ENCODE assay signal across 13 cellular contexts in genomic region chr17:20997711-20998570, GRCh38. TPM values are rescaled to one million over a fixed set of nuclear protein-coding genes. Genes with fewer than 3 reads are reported as not detected.
DNase-seq lines count a peak whose midpoint lies in the region; ATAC-seq and TF ChIP-seq lines count a peak whose summit lies in the region.
"Had no signal": no experiment of that assay in that cellular context is flagged by ENCODE, and none has a peak within 500 bp of the region (broad histone marks: within the 10 kb centered on the region; RNA-seq: fewer than 3 reads in every experiment).

No MANE protein-coding gene starts in this region.

- no peak overlapping the region for H3K4me3 ChIP-seq in PC-3 (ENCODE audit: low read length)
- H3K4me3 ChIP-seq in smooth muscle cell = no peak overlapping the region
- H3K4me3 ChIP-seq: thoracic aorta had no signal

- peaks cover 12% of the 10 kb centered on the region for H3K36me3 Mint-ChIP-seq in activated CD4-positive, alpha-beta T cell treated with anti-CD3 and anti-CD28 coated beads for 36 hours (ENCODE audit: low read depth)

- H3K4me3 Mint-ChIP-seq in activated CD4-positive, alpha-beta T cell treated with anti-CD3 and anti-CD28 coated beads for 36 hours = no peak overlapping the region
- H3K4me3 Mint-ChIP-seq: dendritic cell treated with granulocyte-macrophage colony-stimulating factor and Interleukin-4, amounts not matched to agents 40 ng/mL and 50 ng/mL, for 4 days; T-helper 1 cell treated with Interleukin-12 subunit alpha and Interleukin-12 subunit beta and Interleukin-4 antibody, amounts not matched to agents 30 μg/mL and 1 μg/mL, for 36 hours had no signal

- TF ChIP-seq CTCF in PC-3 (conservative IDR thresholded peaks at IDR 0.05; ENCODE audit: low read depth, low read length) = no peak
- TF ChIP-seq CTCF in foreskin keratinocyte (conservative IDR thresholded peaks at IDR 0.05) = peak; percentile 20
- no peak for TF ChIP-seq CTCF in smooth muscle cell (IDR thresholded peaks at IDR 0.05; ENCODE audit: borderline replicate concordance, insufficient read depth, poor library complexity, severe bottlenecking)
- TF ChIP-seq CTCF in omental fat pad (IDR thresholded peaks at IDR 0.05) = no peak

- H3K9me3 ChIP-seq in PC-3 (ENCODE audit: low read length) (no peaks in the 10 kb centered on the region), smooth muscle cell (replicated peaks; ENCODE audit: low read depth) (no peaks in the 10 kb centered on the region)
- H3K9me3 ChIP-seq: thoracic aorta had no signal

- intact Hi-C loops in activated CD4-positive, alpha-beta T cell treated with anti-CD3 and anti-CD28 coated beads for 36 hours (cut with DNase I, micrococcal nuclease) = loop anchor here in 1 of 2 experiments (10.0 kb wide), 1 partner anchor 93 kb away; no protein-coding TSS in a partner anchor
- intact Hi-C loops in PC-3 (cut with micrococcal nuclease) = no loop called here

- H3K36me3 ChIP-seq in PC-3 (ENCODE audit: low read depth, low read length) = peaks cover 34% of the 10 kb centered on the region
- no peaks in the 10 kb centered on the region for H3K36me3 ChIP-seq in smooth muscle cell (ENCODE audit: low read depth)

- no peak overlapping the region for H3K9ac ChIP-seq in PC-3 (ENCODE audit: low read length)
- no peak overlapping the region for H3K9ac ChIP-seq in smooth muscle cell (ENCODE audit: low read depth)

- POLR2A ChIA-PET in activated CD4-positive, alpha-beta T cell treated with anti-CD3 and anti-CD28 coated beads for 36 hours (lab: Charles Lee) = no interaction called here
- POLR2A ChIA-PET in PC-3 (lab: Charles Lee; ENCODE audit: unreplicated experiment) = no interaction called here

- H3K27me3 Mint-ChIP-seq in activated CD4-positive, alpha-beta T cell treated with anti-CD3 and anti-CD28 coated beads for 36 hours = no peaks in the 10 kb centered on the region
- H3K27me3 Mint-ChIP-seq: dendritic cell treated with granulocyte-macrophage colony-stimulating factor and Interleukin-4, amounts not matched to agents 40 ng/mL and 50 ng/mL, for 4 days had no signal

- H3F3A ChIP-seq in PC-3 (ENCODE audit: low read length, unreplicated experiment) (no peaks in the 10 kb centered on the region), smooth muscle cell (ENCODE audit: low read depth) (peaks cover 22% of the 10 kb centered on the region)

- DNase-seq in activated CD4-positive, alpha-beta T cell treated with anti-CD3 and anti-CD28 coated beads for 36 hours = no peak
- no peak for DNase-seq in activated CD4-positive, alpha-beta T cell treated with anti-CD3 and anti-CD28 coated beads, Interleukin-2, amount 50 U/mL, for 1 hour
- no peak for DNase-seq in PC-3
- DNase-seq in foreskin keratinocyte = no peak
- no peak for DNase-seq in smooth muscle cell (lab: John Stamatoyannopoulos, UW; ENCODE audit: unreplicated experiment)
- no peak for DNase-seq in NK-92 (lab: John Stamatoyannopoulos, UW; ENCODE audit: unreplicated experiment)
- DNase-seq in omental fat pad (ENCODE audit: low spot score) = no peak
- DNase-seq: activated T-cell treated with anti-CD3 and anti-CD28 coated beads, Interleukin-2, amount 50 U/mL, for 72 hours; NCI-H524 treated with DMSO at 0.1 percent for 48 hours had no signal

- H3K27me3 ChIP-seq in PC-3 (ENCODE audit: low read length) (no peaks in the 10 kb centered on the region), foreskin keratinocyte (no peaks in the 10 kb centered on the region), smooth muscle cell (ENCODE audit: low read depth) (no peaks in the 10 kb centered on the region)

- H3K27ac ChIP-seq in PC-3 (ENCODE audit: low read length) = no peak overlapping the region
- no peak overlapping the region for H3K27ac ChIP-seq in foreskin keratinocyte
- H3K27ac ChIP-seq in smooth muscle cell (ENCODE audit: low read depth) = peak overlapping the region; percentile 18

- no peak overlapping the region for H2AFZ ChIP-seq in PC-3 (ENCODE audit: low read length)
- H2AFZ ChIP-seq in smooth muscle cell (ENCODE audit: low read depth) = no peak overlapping the region

- peaks cover 5% of the 10 kb centered on the region; the same call in 1 of the 2 replicates for H3K4me1 ChIP-seq in PC-3 (ENCODE audit: insufficient read depth, low read length)
- H3K4me1 ChIP-seq in foreskin keratinocyte = no peaks in the 10 kb centered on the region
- no peaks in the 10 kb centered on the region for H3K4me1 ChIP-seq in smooth muscle cell (ENCODE audit: low read depth)

- peaks cover 16% of the 10 kb centered on the region for H3K4me1 Mint-ChIP-seq in activated CD4-positive, alpha-beta T cell treated with anti-CD3 and anti-CD28 coated beads for 36 hours

- CTCF ChIA-PET in activated CD4-positive, alpha-beta T cell treated with anti-CD3 and anti-CD28 coated beads for 36 hours (lab: Charles Lee) = no interaction called here
- CTCF ChIA-PET in PC-3 (lab: Charles Lee) = no interaction called here

- H4K20me1 ChIP-seq in PC-3 (ENCODE audit: low read length) (peaks cover 28% of the 10 kb centered on the region), smooth muscle cell (ENCODE audit: low read depth) (peaks cover 53% of the 10 kb centered on the region)

- no peaks in the 10 kb centered on the region for H3K9me2 ChIP-seq in PC-3 (replicated peaks; ENCODE audit: low read length)

- H3K9me3 Mint-ChIP-seq in activated CD4-positive, alpha-beta T cell treated with anti-CD3 and anti-CD28 coated beads for 36 hours (ENCODE audit: low read depth) = no peaks in the 10 kb centered on the region
- H3K9me3 Mint-ChIP-seq: activated T-cell treated with anti-CD3 and anti-CD28 coated beads, Interleukin-2, amount 50 U/mL, for 72 hours; dendritic cell treated with granulocyte-macrophage colony-stimulating factor and Interleukin-4, amounts not matched to agents 40 ng/mL and 50 ng/mL, for 4 days; T-helper 1 cell treated with Interleukin-12 subunit alpha and Interleukin-12 subunit beta and Interleukin-4 antibody, amounts not matched to agents 30 μg/mL and 1 μg/mL, for 36 hours had no signal

- 85% methylated on average over 22 of the region's 22 CpGs for WGBS in smooth muscle cell (ENCODE audit: low lambda C conversion rate)

- TSS peak; percentile 1 for BruUV-seq in PC-3 (replicated peaks; lab: Mats Ljungman, UMichigan)

- H3K27ac Mint-ChIP-seq in activated CD4-positive, alpha-beta T cell treated with anti-CD3 and anti-CD28 coated beads for 36 hours = peak overlapping the region; percentile 62

- no peak for ATAC-seq in activated CD4-positive, alpha-beta T cell treated with anti-CD3 and anti-CD28 coated beads for 36 hours
- ATAC-seq in PC-3 = peak; percentile 6; the same call in 1 of the 2 replicates
- no peak for ATAC-seq in foreskin keratinocyte
- ATAC-seq in GM18511 (IDR thresholded peaks at IDR 0.05; ENCODE audit: unreplicated experiment) = no peak
- no peak for ATAC-seq in omental fat pad (ENCODE audit: low FRiP score)

- H3K79me2 ChIP-seq in PC-3 (ENCODE audit: low read length) = no peaks in the 10 kb centered on the region
- H3K79me2 ChIP-seq in smooth muscle cell (ENCODE audit: low read depth) = peaks cover 25% of the 10 kb centered on the region

- H3K4me2 ChIP-seq in PC-3 (ENCODE audit: low read length) = no peak overlapping the region
- no peak overlapping the region for H3K4me2 ChIP-seq in smooth muscle cell

RNA-seq across cellular contexts. Expression of gene USP22, which starts 44.9 kb away (rescaled TPM):
- 100 to 1,000 TPM; 148 to 173 TPM for total RNA-seq in activated CD4-positive, alpha-beta T cell treated with anti-CD3 and anti-CD28 coated beads for 36 hours
- 188 and 215 TPM in 2 replicates for total RNA-seq in PC-3 (2014; rRNA removed)
- 141 and 150 TPM in 2 replicates for total RNA-seq in foreskin keratinocyte
- 47.7 and 48.8 TPM in 2 replicates for polyA plus RNA-seq in foreskin keratinocyte
- 136 and 151 TPM in 2 replicates for total RNA-seq in smooth muscle cell
- 79.3 and 85.1 TPM in 2 replicates for polyA plus RNA-seq in smooth muscle cell
- total RNA-seq in omental fat pad = 100 to 1,000 TPM in 3 of 4 donors, 10 to 100 TPM in 1; 99.1 to 121 (median 109) TPM
